ENCODE assay signal across 25 cellular contexts in the genomic region with DNA sequence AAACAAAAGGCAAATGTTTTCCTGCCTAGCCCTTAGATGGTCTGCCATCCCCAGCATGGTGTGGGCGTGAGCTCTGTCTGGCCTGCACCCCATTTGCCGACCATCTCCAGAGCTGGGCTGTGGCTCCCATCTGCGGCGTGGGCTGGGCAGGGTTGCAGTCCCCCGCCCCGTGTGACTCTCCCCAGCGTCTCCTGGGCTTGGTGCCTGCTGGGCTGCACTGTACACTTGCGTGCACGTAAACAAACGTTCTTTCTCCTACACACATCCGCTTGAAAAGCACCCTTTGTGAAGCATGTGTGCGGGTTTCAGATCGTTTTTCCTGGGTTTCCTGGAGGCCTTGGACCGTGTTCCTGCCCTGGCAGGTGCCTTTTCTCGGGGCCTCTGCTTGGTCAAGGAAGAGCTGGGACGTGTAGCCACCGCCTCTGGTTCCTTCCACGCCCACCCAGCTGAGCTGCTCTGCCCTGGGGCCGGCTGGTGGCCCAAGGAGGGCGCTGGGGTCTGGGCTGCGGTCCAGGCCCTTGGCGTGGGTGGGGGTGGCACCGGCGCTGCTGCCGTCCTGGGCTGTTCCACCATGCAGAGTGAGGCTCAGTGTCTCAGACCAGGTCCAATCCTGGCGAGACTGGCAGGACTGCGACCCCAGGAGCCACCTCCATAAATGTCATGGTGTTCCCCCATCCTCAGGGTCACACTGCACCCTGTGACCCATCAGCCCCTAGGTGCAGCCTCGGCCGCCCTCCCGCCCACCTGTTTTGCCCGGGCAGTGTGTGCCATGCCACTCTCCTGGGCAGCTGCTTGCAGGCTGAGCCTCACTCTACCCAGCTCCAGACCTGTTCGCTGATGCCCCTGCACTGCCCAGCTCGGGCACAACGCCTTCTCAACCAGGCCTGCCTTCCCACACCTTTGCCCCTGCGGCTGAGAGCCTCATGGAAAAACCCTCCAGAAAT. TPM values are rescaled to one million over a fixed set of nuclear protein-coding genes. Genes with fewer than 3 reads are reported as not detected.
A peak's percentile ranks its signal among the peaks of the same experiment; 100 is the strongest.
DNase-seq lines count a peak whose midpoint lies in the region; FAIRE-seq and TF ChIP-seq lines count a peak whose summit lies in the region.
"Had no signal": no experiment of that assay in that cellular context is flagged by ENCODE, and none has a peak within 500 bp of the region (broad histone marks: within the 10 kb centered on the region; RNA-seq: fewer than 3 reads in every experiment).

No MANE protein-coding gene starts in this region.

- POLR2A ChIA-PET in RWPE1 (lab: Yijun Ruan, JAX; ENCODE audit: low non-redundant PET) = interaction anchor here (1.2 kb wide), 1 partner anchor 9 kb away, joined by 3 read pairs; no protein-coding TSS in a partner anchor

- H3K4me3 Mint-ChIP-seq in progenitor cell of endocrine pancreas (ENCODE audit: low read depth) = no peak overlapping the region

- H3K27me3 ChIP-seq in BE2C = no peaks in the 10 kb centered on the region
- H3K27me3 ChIP-seq: body of pancreas, esophagus muscularis mucosa, heart right ventricle, suprapubic skin had no signal

- peak overlapping the region; percentile 34 for H3K27ac ChIP-seq in RWPE1
- H3K27ac ChIP-seq: body of pancreas, esophagus muscularis mucosa, heart right ventricle, HL-60, suprapubic skin had no signal

- no peaks in the 10 kb centered on the region for H3K9me3 Mint-ChIP-seq in progenitor cell of endocrine pancreas (ENCODE audit: low read depth)

- peaks cover 9% of the 10 kb centered on the region for H3K36me3 Mint-ChIP-seq in progenitor cell of endocrine pancreas (ENCODE audit: insufficient read depth)

- H3K9me3 ChIP-seq in BE2C = no peaks in the 10 kb centered on the region
- H3K9me3 ChIP-seq: body of pancreas, esophagus muscularis mucosa, heart right ventricle, suprapubic skin had no signal

- no peaks in the 10 kb centered on the region for H3K27me3 Mint-ChIP-seq in progenitor cell of endocrine pancreas

- H3K36me3 ChIP-seq in BE2C = peaks cover 56% of the 10 kb centered on the region

- CTCF ChIA-PET in RWPE1 (lab: Yijun Ruan, JAX) = no interaction called here

- no peak overlapping the region for H3K4me3 ChIP-seq in BE2C (ENCODE audit: low read depth, low read length)
- H3K4me3 ChIP-seq: body of pancreas, esophagus muscularis mucosa, heart right ventricle, suprapubic skin had no signal

- no peaks in the 10 kb centered on the region for H3K4me1 Mint-ChIP-seq in progenitor cell of endocrine pancreas (ENCODE audit: low read depth)

- peak overlapping the region; percentile 52 for H3K27ac Mint-ChIP-seq in progenitor cell of endocrine pancreas

- TF ChIP-seq POLR2A in GM12891 (IDR thresholded peaks at IDR 0.05; ENCODE audit: low read depth, low read length) = no peak

- H3K4me1 ChIP-seq in BE2C = no peaks in the 10 kb centered on the region
- H3K4me1 ChIP-seq: body of pancreas, suprapubic skin had no signal

- no peak for TF ChIP-seq CTCF in RWPE1 (conservative IDR thresholded peaks at IDR 0.05; ENCODE audit: low read depth)
- TF ChIP-seq CTCF in progenitor cell of endocrine pancreas (IDR thresholded peaks at IDR 0.05; ENCODE audit: unreplicated experiment) = no peak
- TF ChIP-seq CTCF in BE2C (IDR thresholded peaks at IDR 0.05; ENCODE audit: low read depth, low read length) = no peak

- no peak for FAIRE-seq in GM12891 (lab: Jason Lieb, UNC)
- FAIRE-seq: keratinocyte, RCC 7860, TTC549 had no signal

- DNase-seq in GM12891 (ENCODE audit: insufficient read length, low spot score) (no peak), RWPE1 (ENCODE audit: low spot score) (no peak), globus pallidus (ENCODE audit: low spot score) (peak; percentile 70), progenitor cell of endocrine pancreas (ENCODE audit: low spot score, unreplicated experiment) (no peak), NK-92 (lab: John Stamatoyannopoulos, UW; ENCODE audit: unreplicated experiment) (no peak), AG20443 (ENCODE audit: low spot score) (no peak), BE2C (no peak), SK-N-DZ (ENCODE audit: low spot score) (no peak)
- DNase-seq: activated CD4-positive, alpha-beta T cell treated with anti-CD3 and anti-CD28 coated beads for 48 hours; activated naive CD4-positive, alpha-beta T cell treated with anti-CD3 and anti-CD28 coated beads, Interleukin-2, amount 50 U/mL, for 16 hours; AML-193; body of pancreas; DMS153; heart right ventricle; KG1; NCI-H1048; NCI-H2107; NCI-H526 treated with DMSO at 0.1 percent for 48 hours; stimulated activated CD4-positive, alpha-beta T cell treated with anti-CD3 and anti-CD28 coated beads, Interleukin-4, amount 100 ng/mL, for 1 hour had no signal

TF ChIP-seq in GM12891, 5 proteins besides CTCF, POLR2A, EP300 and RAD21:
- TF ChIP-seq PAX5 (IDR thresholded peaks at IDR 0.05; ENCODE audit: insufficient read depth, low read length, severe bottlenecking) (no peak), POLR2AphosphoS5 (IDR thresholded peaks at IDR 0.05; ENCODE audit: low read depth, low read length) (peak; percentile 48; the same call in 1 of the 2 replicates)

RNA-seq across cellular contexts. Expression of gene BAIAP3, which starts 9.9 kb away (rescaled TPM):
- polyA plus RNA-seq in GM12891 (2012; ENCODE audit: low read depth, missing spikeins) = 0.21 TPM
- total RNA-seq in progenitor cell of endocrine pancreas = 17.5 and 18.2 TPM in 2 replicates
- 0.96 TPM for polyA plus RNA-seq in BE2C (2012; ENCODE audit: insufficient read depth, insufficient read length, low read depth)
- 0.51 and 1.2 TPM in 2 replicates for polyA plus RNA-seq in SK-N-DZ (2014; cell fraction: cytosol; rRNA removed)
- polyA plus RNA-seq in SK-N-DZ (2014; cell fraction: nucleus; rRNA removed) = 7.5 and 9.9 TPM in 2 replicates
- polyA plus RNA-seq: keratinocyte had no signal

RNA-seq across cellular contexts. Expression of gene UBE2I, which starts 14.1 kb away (rescaled TPM):
- polyA plus RNA-seq in GM12891 (2012; ENCODE audit: low read depth, missing spikeins) = 113 TPM
- 211 and 212 TPM in 2 replicates for total RNA-seq in progenitor cell of endocrine pancreas
- 219 TPM for polyA plus RNA-seq in BE2C (2012; ENCODE audit: insufficient read depth, insufficient read length, low read depth)
- 102 and 125 TPM in 2 replicates for polyA plus RNA-seq in SK-N-DZ (2014; cell fraction: cytosol; rRNA removed)
- polyA plus RNA-seq in SK-N-DZ (2014; cell fraction: nucleus; rRNA removed) = 132 and 304 TPM in 2 replicates

RNA-seq across cellular contexts. Expression of gene TSR3, which starts 28.1 kb away (rescaled TPM):
- polyA plus RNA-seq in GM12891 (2012; ENCODE audit: low read depth, missing spikeins) = 42.4 TPM
- total RNA-seq in progenitor cell of endocrine pancreas = 52.6 and 56.8 TPM in 2 replicates
- polyA plus RNA-seq in BE2C (2012; ENCODE audit: insufficient read depth, insufficient read length, low read depth) = 122 TPM
- 104 and 120 TPM in 2 replicates for polyA plus RNA-seq in SK-N-DZ (2014; cell fraction: cytosol; rRNA removed)
- 72.6 and 86.5 TPM in 2 replicates for polyA plus RNA-seq in SK-N-DZ (2014; cell fraction: nucleus; rRNA removed)

RNA-seq across cellular contexts. Expression of gene GNPTG, which starts 28.2 kb away (rescaled TPM):
- polyA plus RNA-seq in GM12891 (2012; ENCODE audit: low read depth, missing spikeins) = 18.7 TPM
- total RNA-seq in progenitor cell of endocrine pancreas = 49.7 and 51.7 TPM in 2 replicates
- 61.1 TPM for polyA plus RNA-seq in BE2C (2012; ENCODE audit: insufficient read depth, insufficient read length, low read depth)
- 25.5 and 25.8 TPM in 2 replicates for polyA plus RNA-seq in SK-N-DZ (2014; cell fraction: cytosol; rRNA removed)
- 105 and 130 TPM in 2 replicates for polyA plus RNA-seq in SK-N-DZ (2014; cell fraction: nucleus; rRNA removed)
